In the genomic region with DNA sequence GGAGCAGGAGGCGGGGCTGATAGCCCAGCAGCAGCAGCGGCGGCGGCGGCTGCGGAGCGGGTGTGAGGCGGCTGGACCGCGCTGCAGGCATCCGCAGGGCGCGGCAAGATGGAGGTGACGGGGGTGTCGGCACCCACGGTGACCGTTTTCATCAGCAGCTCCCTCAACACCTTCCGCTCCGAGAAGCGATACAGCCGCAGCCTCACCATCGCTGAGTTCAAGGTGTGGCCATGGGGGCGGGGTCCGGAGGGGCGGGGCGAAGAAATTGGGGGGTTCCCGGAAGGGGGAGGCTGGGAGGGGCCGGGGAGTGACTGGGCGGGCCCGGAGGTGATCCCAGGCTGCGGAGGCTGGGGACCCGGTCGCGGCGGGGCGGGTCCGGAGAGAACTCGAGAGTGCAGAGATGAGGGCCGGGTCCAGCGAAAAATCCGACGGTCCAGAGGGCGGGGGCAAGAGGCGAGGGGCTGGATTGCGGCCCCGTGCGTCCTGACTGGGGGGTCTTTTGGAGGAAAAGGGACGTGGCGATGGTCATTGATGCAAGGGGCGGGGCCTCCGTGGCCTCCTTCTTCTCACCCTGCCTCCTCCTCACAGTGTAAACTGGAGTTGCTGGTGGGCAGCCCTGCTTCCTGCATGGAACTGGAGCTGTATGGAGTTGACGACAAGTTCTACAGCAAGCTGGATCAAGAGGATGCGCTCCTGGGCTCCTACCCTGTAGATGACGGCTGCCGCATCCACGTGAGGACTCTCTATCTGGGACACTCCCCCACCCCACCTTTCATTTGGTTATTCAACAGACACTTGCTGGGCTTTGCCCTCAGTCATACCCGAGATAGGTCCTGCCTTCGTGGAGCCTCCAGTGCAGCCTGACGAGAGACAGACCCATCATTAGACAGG, we compare ENCODE assay signal across 1 cellular context.
TF ChIP-seq lines count a peak whose summit lies in the region.

A gene with protein sequence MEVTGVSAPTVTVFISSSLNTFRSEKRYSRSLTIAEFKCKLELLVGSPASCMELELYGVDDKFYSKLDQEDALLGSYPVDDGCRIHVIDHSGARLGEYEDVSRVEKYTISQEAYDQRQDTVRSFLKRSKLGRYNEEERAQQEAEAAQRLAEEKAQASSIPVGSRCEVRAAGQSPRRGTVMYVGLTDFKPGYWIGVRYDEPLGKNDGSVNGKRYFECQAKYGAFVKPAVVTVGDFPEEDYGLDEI (plus strand): TSS at position 16 of the 891 bp plus-strand sequence. CDS start 93 bp downstream, at position 109.

TF ChIP-seq in H1, 55 proteins besides CTCF, POLR2A, EP300 and RAD21:
- TF ChIP-seq MAFK (IDR thresholded peaks at IDR 0.05; ENCODE audit: low read depth, low read length) (no peak), ZNF274 (IDR thresholded peaks at IDR 0.05; ENCODE audit: borderline replicate concordance, extremely low read depth, low read length) (no peak), TCF12 (IDR thresholded peaks at IDR 0.05; ENCODE audit: low read depth, low read length) (no peak), JUND (IDR thresholded peaks at IDR 0.05; ENCODE audit: low read length) (no peak), SP1 (IDR thresholded peaks at IDR 0.05; ENCODE audit: low read depth, low read length) (no peak), ASH2L (IDR thresholded peaks at IDR 0.05; ENCODE audit: low read length) (peak; percentile 8), PHF8 (conservative IDR thresholded peaks at IDR 0.05; ENCODE audit: low read depth, low read length) (peak; percentile 70), CREB1 (IDR thresholded peaks at IDR 0.05) (peak; percentile 37; the same call in 1 of the 2 replicates), SIN3A (conservative IDR thresholded peaks at IDR 0.05 in 1 of 2, IDR thresholded peaks at IDR 0.05 in 1 of 2; ENCODE audit: low read depth in 1 of 2, low read length in 2 of 2) (0 out of 4 replicates have a peak, but pooled peaks of 1 of the 2 experiments have one; percentile 9), YY1 (IDR thresholded peaks at IDR 0.05; ENCODE audit: low read depth, low read length) (peak; percentile 70; the same call in 1 of the 2 replicates), SRF (IDR thresholded peaks at IDR 0.05; ENCODE audit: low read depth, low read length) (no peak), TAF1 (IDR thresholded peaks at IDR 0.05; ENCODE audit: low read depth, low read length) (peak; percentile 31; the same call in 1 of the 2 replicates), TAF7 (optimal IDR thresholded peaks at IDR 0.05; ENCODE audit: borderline replicate concordance, low read depth, low read length) (peak; percentile 35), CTBP2 (IDR thresholded peaks at IDR 0.05; ENCODE audit: borderline replicate concordance, insufficient read depth, insufficient read length, low read length) (no peak), KDM4A (IDR thresholded peaks at IDR 0.05; ENCODE audit: low read depth, low read length, severe bottlenecking) (peak; percentile 50)
- TF ChIP-seq, protein P1, sequence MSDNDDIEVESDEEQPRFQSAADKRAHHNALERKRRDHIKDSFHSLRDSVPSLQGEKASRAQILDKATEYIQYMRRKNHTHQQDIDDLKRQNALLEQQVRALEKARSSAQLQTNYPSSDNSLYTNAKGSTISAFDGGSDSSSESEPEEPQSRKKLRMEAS (IDR thresholded peaks at IDR 0.05): peak; percentile 39; the same call in 1 of the 2 replicates
- TF ChIP-seq, protein P2, sequence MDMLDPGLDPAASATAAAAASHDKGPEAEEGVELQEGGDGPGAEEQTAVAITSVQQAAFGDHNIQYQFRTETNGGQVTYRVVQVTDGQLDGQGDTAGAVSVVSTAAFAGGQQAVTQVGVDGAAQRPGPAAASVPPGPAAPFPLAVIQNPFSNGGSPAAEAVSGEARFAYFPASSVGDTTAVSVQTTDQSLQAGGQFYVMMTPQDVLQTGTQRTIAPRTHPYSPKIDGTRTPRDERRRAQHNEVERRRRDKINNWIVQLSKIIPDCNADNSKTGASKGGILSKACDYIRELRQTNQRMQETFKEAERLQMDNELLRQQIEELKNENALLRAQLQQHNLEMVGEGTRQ (IDR thresholded peaks at IDR 0.05; ENCODE audit: low read length): no peak
